1 cellular context compared by ENCODE assay signal in the genomic region with DNA sequence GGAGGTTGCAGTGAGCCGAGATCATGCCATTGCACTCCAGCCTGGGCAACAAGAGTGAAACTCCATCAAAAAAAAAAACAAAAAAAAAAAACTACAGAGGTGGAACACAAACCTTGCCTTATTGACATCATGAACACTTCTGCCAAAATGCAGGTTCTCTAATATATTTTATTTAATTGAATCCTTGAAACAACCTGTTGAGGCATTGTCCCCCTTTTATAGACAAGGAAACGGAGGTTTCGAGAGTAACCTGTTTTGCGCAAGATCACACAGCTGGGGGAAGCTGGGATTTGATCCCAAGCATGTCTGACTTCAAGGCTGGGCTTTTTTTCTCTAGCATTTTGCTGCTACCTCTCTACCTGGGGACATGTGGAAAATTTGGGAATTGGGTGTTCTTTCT.
TF ChIP-seq lines count a peak whose summit lies in the region.

No MANE protein-coding gene starts in this region.

TF ChIP-seq in GM23338, 12 proteins besides CTCF, POLR2A, EP300 and RAD21:
- TF ChIP-seq, protein P1, sequence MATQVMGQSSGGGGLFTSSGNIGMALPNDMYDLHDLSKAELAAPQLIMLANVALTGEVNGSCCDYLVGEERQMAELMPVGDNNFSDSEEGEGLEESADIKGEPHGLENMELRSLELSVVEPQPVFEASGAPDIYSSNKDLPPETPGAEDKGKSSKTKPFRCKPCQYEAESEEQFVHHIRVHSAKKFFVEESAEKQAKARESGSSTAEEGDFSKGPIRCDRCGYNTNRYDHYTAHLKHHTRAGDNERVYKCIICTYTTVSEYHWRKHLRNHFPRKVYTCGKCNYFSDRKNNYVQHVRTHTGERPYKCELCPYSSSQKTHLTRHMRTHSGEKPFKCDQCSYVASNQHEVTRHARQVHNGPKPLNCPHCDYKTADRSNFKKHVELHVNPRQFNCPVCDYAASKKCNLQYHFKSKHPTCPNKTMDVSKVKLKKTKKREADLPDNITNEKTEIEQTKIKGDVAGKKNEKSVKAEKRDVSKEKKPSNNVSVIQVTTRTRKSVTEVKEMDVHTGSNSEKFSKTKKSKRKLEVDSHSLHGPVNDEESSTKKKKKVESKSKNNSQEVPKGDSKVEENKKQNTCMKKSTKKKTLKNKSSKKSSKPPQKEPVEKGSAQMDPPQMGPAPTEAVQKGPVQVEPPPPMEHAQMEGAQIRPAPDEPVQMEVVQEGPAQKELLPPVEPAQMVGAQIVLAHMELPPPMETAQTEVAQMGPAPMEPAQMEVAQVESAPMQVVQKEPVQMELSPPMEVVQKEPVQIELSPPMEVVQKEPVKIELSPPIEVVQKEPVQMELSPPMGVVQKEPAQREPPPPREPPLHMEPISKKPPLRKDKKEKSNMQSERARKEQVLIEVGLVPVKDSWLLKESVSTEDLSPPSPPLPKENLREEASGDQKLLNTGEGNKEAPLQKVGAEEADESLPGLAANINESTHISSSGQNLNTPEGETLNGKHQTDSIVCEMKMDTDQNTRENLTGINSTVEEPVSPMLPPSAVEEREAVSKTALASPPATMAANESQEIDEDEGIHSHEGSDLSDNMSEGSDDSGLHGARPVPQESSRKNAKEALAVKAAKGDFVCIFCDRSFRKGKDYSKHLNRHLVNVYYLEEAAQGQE (IDR thresholded peaks at IDR 0.05; ENCODE audit: unreplicated experiment) = no peak
- TF ChIP-seq CREB1 (CRISPR knock-in tag; IDR thresholded peaks at IDR 0.05; ENCODE audit: low read depth) (no peak), ZNF331 (CRISPR knock-in tag; IDR thresholded peaks at IDR 0.05; ENCODE audit: low read depth) (no peak), EZH2phosphoT487 (IDR thresholded peaks at IDR 0.05; ENCODE audit: unreplicated experiment) (no peak), STAT1 (IDR thresholded peaks at IDR 0.05; ENCODE audit: unreplicated experiment) (no peak), NANOG (IDR thresholded peaks at IDR 0.05; ENCODE audit: borderline replicate concordance) (no peak)
- TF ChIP-seq, protein P2, sequence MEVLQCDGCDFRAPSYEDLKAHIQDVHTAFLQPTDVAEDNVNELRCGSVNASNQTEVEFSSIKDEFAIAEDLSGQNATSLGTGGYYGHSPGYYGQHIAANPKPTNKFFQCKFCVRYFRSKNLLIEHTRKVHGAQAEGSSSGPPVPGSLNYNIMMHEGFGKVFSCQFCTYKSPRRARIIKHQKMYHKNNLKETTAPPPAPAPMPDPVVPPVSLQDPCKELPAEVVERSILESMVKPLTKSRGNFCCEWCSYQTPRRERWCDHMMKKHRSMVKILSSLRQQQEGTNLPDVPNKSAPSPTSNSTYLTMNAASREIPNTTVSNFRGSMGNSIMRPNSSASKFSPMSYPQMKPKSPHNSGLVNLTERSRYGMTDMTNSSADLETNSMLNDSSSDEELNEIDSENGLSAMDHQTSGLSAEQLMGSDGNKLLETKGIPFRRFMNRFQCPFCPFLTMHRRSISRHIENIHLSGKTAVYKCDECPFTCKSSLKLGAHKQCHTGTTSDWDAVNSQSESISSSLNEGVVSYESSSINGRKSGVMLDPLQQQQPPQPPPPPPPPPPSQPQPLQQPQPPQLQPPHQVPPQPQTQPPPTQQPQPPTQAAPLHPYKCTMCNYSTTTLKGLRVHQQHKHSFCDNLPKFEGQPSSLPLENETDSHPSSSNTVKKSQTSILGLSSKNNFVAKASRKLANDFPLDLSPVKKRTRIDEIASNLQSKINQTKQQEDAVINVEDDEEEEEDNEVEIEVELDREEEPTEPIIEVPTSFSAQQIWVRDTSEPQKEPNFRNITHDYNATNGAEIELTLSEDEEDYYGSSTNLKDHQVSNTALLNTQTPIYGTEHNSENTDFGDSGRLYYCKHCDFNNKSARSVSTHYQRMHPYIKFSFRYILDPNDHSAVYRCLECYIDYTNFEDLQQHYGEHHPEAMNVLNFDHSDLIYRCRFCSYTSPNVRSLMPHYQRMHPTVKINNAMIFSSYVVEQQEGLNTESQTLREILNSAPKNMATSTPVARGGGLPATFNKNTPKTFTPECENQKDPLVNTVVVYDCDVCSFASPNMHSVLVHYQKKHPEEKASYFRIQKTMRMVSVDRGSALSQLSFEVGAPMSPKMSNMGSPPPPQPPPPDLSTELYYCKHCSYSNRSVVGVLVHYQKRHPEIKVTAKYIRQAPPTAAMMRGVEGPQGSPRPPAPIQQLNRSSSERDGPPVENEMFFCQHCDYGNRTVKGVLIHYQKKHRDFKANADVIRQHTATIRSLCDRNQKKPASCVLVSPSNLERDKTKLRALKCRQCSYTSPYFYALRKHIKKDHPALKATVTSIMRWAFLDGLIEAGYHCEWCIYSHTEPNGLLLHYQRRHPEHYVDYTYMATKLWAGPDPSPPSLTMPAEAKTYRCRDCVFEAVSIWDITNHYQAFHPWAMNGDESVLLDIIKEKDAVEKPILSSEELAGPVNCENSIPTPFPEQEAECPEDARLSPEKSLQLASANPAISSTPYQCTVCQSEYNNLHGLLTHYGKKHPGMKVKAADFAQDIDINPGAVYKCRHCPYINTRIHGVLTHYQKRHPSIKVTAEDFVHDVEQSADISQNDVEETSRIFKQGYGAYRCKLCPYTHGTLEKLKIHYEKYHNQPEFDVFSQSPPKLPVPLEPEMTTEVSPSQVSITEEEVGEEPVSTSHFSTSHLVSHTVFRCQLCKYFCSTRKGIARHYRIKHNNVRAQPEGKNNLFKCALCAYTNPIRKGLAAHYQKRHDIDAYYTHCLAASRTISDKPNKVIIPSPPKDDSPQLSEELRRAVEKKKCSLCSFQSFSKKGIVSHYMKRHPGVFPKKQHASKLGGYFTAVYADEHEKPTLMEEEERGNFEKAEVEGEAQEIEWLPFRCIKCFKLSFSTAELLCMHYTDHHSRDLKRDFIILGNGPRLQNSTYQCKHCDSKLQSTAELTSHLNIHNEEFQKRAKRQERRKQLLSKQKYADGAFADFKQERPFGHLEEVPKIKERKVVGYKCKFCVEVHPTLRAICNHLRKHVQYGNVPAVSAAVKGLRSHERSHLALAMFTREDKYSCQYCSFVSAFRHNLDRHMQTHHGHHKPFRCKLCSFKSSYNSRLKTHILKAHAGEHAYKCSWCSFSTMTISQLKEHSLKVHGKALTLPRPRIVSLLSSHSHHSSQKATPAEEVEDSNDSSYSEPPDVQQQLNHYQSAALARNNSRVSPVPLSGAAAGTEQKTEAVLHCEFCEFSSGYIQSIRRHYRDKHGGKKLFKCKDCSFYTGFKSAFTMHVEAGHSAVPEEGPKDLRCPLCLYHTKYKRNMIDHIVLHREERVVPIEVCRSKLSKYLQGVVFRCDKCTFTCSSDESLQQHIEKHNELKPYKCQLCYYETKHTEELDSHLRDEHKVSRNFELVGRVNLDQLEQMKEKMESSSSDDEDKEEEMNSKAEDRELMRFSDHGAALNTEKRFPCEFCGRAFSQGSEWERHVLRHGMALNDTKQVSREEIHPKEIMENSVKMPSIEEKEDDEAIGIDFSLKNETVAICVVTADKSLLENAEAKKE (CRISPR knock-in tag; IDR thresholded peaks at IDR 0.05) = no peak
